ENCODE assay signal across 24 cellular contexts in the genomic region with DNA sequence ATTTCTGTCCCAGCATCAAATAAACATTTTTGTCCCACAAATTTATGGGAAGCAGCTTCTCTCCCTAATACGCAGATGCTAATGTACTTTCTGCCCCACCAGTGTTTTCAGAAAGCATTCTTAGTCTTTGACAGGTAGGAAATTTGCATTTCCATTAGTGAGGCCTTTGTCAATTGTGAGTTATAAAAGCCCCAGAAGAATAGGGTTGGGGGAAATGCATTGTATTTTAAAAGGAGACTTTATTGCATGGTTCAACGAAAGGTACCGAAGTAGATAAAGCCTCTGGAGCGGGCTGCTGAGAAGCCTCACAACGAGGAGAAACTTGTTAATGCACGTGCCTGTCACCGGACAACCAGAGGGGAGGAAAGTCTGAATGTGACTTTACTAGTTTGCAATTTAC.
A peak's percentile ranks its signal among the peaks of the same experiment; 100 is the strongest.
DNase-seq lines count a peak whose midpoint lies in the region; ATAC-seq and TF ChIP-seq lines count a peak whose summit lies in the region.
"Had no signal": no experiment of that assay in that cellular context is flagged by ENCODE, and none has a peak within 500 bp of the region (broad histone marks: within the 10 kb centered on the region; RNA-seq: fewer than 3 reads in every experiment).

No MANE protein-coding gene starts in this region.

- no peak overlapping the region for H3K27ac ChIP-seq in GM23338 (ENCODE audit: low read depth)
- H3K27ac ChIP-seq in spleen, result no peak overlapping the region
- H3K27ac ChIP-seq: BLaER1 had no signal

- H3K27me3 Mint-ChIP-seq in GM23338 (ENCODE audit: insufficient read depth, low read depth, poor library complexity), result peaks cover 3% of the 10 kb centered on the region
- H3K27me3 Mint-ChIP-seq: CD4-positive, CD25-positive, alpha-beta regulatory T cell had no signal

- H3K27me3 ChIP-seq in GM23338 (ENCODE audit: insufficient read depth), result no peaks in the 10 kb centered on the region
- no peaks in the 10 kb centered on the region for H3K27me3 ChIP-seq in HAP-1 (ENCODE audit: low read depth)
- H3K27me3 ChIP-seq in spleen (replicated peaks in 1 of 7), result no peaks in the 10 kb centered on the region
- H3K27me3 ChIP-seq: BE2C, BLaER1 had no signal

- H3K36me3 Mint-ChIP-seq in GM23338 (ENCODE audit: low read depth), result peaks cover 11% of the 10 kb centered on the region
- H3K36me3 Mint-ChIP-seq: CD14-positive monocyte; CD4-positive, CD25-positive, alpha-beta regulatory T cell had no signal

- H3K9me3 Mint-ChIP-seq in GM23338, result peaks cover 22% of the 10 kb centered on the region

- TF ChIP-seq CTCF in GM23338 (conservative IDR thresholded peaks at IDR 0.05; ENCODE audit: low read depth in 2 of 2) (no peak), spleen (IDR thresholded peaks at IDR 0.05 in 8 of 11, conservative IDR thresholded peaks at IDR 0.05 in 3 of 11) (no peak)

- peaks cover 4% of the 10 kb centered on the region; the same call in 1 of the 2 replicates for H3K9me2 ChIP-seq in GM23338 (ENCODE audit: insufficient read depth)

- TF ChIP-seq POLR2A in spleen (IDR thresholded peaks at IDR 0.05), result no peak

- peaks cover 10% of the 10 kb centered on the region for H3K4me1 Mint-ChIP-seq in GM23338
- H3K4me1 Mint-ChIP-seq: CD14-positive monocyte; CD4-positive, alpha-beta memory T cell; CD8-positive, alpha-beta memory T cell had no signal

- no peak overlapping the region for H3K27ac Mint-ChIP-seq in GM23338
- H3K27ac Mint-ChIP-seq: CD14-positive monocyte; CD4-positive, alpha-beta memory T cell; CD4-positive, CD25-positive, alpha-beta regulatory T cell; CD8-positive, alpha-beta memory T cell had no signal

- 93 to 98% (median 96%) methylated on average over 7 of the region's 7 CpGs for WGBS in spleen, 5 donors

- 0 out of 2 replicates have a peak overlapping the region, but pooled peaks have one; percentile 40 for H3K4me2 ChIP-seq in GM23338
- H3K4me2 ChIP-seq: BLaER1 had no signal

- no peak overlapping the region for H3K4me3 Mint-ChIP-seq in GM23338
- H3K4me3 Mint-ChIP-seq: CD14-positive monocyte; CD4-positive, alpha-beta memory T cell; CD4-positive, CD25-positive, alpha-beta regulatory T cell; CD8-positive, alpha-beta memory T cell had no signal

- in situ Hi-C loops in HAP-1 (cut with MboI; ENCODE audit: low sequenced_read_pairs), result no loop called here

- H3K9me3 ChIP-seq in HAP-1 (no peaks in the 10 kb centered on the region), spleen (peaks cover 0 to 23% (median 15%) of the 10 kb centered on the region in 8 donors)
- H3K9me3 ChIP-seq: BE2C had no signal

- H3F3A ChIP-seq in GM23338 (replicated peaks; ENCODE audit: low read depth), result no peaks in the 10 kb centered on the region

- no peak overlapping the region for H2AFZ ChIP-seq in GM23338

- H3K4me1 ChIP-seq in GM23338 (ENCODE audit: insufficient read depth) (0 out of 2 replicates have a peak, but pooled peaks cover 6% of the 10 kb centered on the region), HAP-1 (peaks cover 12% of the 10 kb centered on the region), spleen (no peaks in the 10 kb centered on the region)
- H3K4me1 ChIP-seq: BE2C had no signal

- H4K20me1 ChIP-seq in GM23338 (replicated peaks; ENCODE audit: insufficient read depth), result no peaks in the 10 kb centered on the region
- H4K20me1 ChIP-seq: BLaER1 had no signal

- H3K4me3 ChIP-seq in GM23338 (no peak overlapping the region), HAP-1 (no peak overlapping the region), spleen (no peak overlapping the region)
- H3K4me3 ChIP-seq: BLaER1 had no signal

- ATAC-seq in GM23338, result no peak
- ATAC-seq in HG03108 (IDR thresholded peaks at IDR 0.05; ENCODE audit: unreplicated experiment), result no peak

- no peaks in the 10 kb centered on the region for H3K79me2 ChIP-seq in GM23338 (replicated peaks; ENCODE audit: insufficient read depth)

- DNase-seq in GM23338 (ENCODE audit: low spot score) (no peak), HAP-1 (ENCODE audit: low spot score in 2 of 2) (peak; percentile 76 to 95), NCI-H526 treated with DMSO at 0.1 percent for 48 hours (lab: John Stamatoyannopoulos, UW) (peak; percentile 51), spleen (peak; percentile 13), GM19240 (ENCODE audit: insufficient read length, low spot score) (no peak), GDM1 (lab: John Stamatoyannopoulos, UW) (no peak)
- DNase-seq: 8988T; ACHN; BE2C; C1 segment of cervical spinal cord; CD4-positive, alpha-beta memory T cell; CD4-positive, CD25-positive, alpha-beta regulatory T cell; CD8-positive, alpha-beta memory T cell; COR-L47; DMS 273 treated with DMSO at 0.1 percent for 48 hours; DMS153; DMS53; DMS79; DND-41; EL; GF-D8 had no signal

- H3K36me3 ChIP-seq in GM23338 (ENCODE audit: insufficient read depth) (no peaks in the 10 kb centered on the region), HAP-1 (replicated peaks) (no peaks in the 10 kb centered on the region), spleen (no peaks in the 10 kb centered on the region)
- H3K36me3 ChIP-seq: BE2C, BLaER1 had no signal

- intact Hi-C loops in spleen (cut with DNase I; ENCODE audit: low total_unique reads), result no loop called here

TF ChIP-seq in GM23338, 12 proteins besides CTCF, POLR2A, EP300 and RAD21 (continues in another document):
- TF ChIP-seq CREB1 (CRISPR knock-in tag; IDR thresholded peaks at IDR 0.05; ENCODE audit: low read depth) (no peak), ZNF114 (CRISPR knock-in tag; IDR thresholded peaks at IDR 0.05) (no peak), NANOG (IDR thresholded peaks at IDR 0.05; ENCODE audit: borderline replicate concordance) (no peak), ZNF331 (CRISPR knock-in tag; IDR thresholded peaks at IDR 0.05; ENCODE audit: low read depth) (no peak), JUNB (IDR thresholded peaks at IDR 0.05; ENCODE audit: unreplicated experiment) (no peak), EZH2 (IDR thresholded peaks at IDR 0.05; ENCODE audit: low read depth, unreplicated experiment) (no peak), STAT1 (IDR thresholded peaks at IDR 0.05; ENCODE audit: unreplicated experiment) (no peak)
- TF ChIP-seq, protein P1, sequence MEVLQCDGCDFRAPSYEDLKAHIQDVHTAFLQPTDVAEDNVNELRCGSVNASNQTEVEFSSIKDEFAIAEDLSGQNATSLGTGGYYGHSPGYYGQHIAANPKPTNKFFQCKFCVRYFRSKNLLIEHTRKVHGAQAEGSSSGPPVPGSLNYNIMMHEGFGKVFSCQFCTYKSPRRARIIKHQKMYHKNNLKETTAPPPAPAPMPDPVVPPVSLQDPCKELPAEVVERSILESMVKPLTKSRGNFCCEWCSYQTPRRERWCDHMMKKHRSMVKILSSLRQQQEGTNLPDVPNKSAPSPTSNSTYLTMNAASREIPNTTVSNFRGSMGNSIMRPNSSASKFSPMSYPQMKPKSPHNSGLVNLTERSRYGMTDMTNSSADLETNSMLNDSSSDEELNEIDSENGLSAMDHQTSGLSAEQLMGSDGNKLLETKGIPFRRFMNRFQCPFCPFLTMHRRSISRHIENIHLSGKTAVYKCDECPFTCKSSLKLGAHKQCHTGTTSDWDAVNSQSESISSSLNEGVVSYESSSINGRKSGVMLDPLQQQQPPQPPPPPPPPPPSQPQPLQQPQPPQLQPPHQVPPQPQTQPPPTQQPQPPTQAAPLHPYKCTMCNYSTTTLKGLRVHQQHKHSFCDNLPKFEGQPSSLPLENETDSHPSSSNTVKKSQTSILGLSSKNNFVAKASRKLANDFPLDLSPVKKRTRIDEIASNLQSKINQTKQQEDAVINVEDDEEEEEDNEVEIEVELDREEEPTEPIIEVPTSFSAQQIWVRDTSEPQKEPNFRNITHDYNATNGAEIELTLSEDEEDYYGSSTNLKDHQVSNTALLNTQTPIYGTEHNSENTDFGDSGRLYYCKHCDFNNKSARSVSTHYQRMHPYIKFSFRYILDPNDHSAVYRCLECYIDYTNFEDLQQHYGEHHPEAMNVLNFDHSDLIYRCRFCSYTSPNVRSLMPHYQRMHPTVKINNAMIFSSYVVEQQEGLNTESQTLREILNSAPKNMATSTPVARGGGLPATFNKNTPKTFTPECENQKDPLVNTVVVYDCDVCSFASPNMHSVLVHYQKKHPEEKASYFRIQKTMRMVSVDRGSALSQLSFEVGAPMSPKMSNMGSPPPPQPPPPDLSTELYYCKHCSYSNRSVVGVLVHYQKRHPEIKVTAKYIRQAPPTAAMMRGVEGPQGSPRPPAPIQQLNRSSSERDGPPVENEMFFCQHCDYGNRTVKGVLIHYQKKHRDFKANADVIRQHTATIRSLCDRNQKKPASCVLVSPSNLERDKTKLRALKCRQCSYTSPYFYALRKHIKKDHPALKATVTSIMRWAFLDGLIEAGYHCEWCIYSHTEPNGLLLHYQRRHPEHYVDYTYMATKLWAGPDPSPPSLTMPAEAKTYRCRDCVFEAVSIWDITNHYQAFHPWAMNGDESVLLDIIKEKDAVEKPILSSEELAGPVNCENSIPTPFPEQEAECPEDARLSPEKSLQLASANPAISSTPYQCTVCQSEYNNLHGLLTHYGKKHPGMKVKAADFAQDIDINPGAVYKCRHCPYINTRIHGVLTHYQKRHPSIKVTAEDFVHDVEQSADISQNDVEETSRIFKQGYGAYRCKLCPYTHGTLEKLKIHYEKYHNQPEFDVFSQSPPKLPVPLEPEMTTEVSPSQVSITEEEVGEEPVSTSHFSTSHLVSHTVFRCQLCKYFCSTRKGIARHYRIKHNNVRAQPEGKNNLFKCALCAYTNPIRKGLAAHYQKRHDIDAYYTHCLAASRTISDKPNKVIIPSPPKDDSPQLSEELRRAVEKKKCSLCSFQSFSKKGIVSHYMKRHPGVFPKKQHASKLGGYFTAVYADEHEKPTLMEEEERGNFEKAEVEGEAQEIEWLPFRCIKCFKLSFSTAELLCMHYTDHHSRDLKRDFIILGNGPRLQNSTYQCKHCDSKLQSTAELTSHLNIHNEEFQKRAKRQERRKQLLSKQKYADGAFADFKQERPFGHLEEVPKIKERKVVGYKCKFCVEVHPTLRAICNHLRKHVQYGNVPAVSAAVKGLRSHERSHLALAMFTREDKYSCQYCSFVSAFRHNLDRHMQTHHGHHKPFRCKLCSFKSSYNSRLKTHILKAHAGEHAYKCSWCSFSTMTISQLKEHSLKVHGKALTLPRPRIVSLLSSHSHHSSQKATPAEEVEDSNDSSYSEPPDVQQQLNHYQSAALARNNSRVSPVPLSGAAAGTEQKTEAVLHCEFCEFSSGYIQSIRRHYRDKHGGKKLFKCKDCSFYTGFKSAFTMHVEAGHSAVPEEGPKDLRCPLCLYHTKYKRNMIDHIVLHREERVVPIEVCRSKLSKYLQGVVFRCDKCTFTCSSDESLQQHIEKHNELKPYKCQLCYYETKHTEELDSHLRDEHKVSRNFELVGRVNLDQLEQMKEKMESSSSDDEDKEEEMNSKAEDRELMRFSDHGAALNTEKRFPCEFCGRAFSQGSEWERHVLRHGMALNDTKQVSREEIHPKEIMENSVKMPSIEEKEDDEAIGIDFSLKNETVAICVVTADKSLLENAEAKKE (CRISPR knock-in tag; IDR thresholded peaks at IDR 0.05), result no peak

Comparison
In these comparisons a context has a peak if more than half of its experiments do, and no peak if none do; other contexts are left out.
1. DNase-seq: peak in HAP-1 (2 of 2), NCI-H526 treated with DMSO at 0.1 percent for 48 hours (single experiment) and spleen (single experiment); none in GM23338 (single experiment), GM19240 (single experiment) and GDM1 (single experiment).